ENCODE assay signal across 8 cellular contexts in the genomic region with DNA sequence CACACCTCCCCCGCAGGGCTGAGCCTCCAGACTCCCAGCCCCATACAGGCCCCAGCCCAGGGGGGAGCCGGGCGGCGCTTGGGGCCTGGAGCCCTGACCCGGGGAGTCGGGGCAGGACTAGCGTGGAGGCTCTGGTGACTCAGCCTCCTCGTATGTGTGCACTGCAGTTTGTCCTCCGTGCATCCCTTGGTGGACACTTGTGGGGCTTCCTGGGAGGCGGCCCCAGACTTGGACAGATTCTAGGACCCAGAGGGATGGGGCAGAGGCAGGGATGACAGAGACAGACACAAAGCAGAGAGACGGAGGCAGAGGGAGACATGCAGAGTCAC.
DNase-seq lines count a peak whose midpoint lies in the region; ATAC-seq and TF ChIP-seq lines count a peak whose summit lies in the region.
"Not testable (repeated sequence)": the region's sequence is repeated elsewhere in the genome, so short reads cannot be mapped to it uniquely, and the experiment has no call there.

No MANE protein-coding gene starts in this region.

- not testable (repeated sequence) for TF ChIP-seq POLR2A in sigmoid colon (IDR thresholded peaks at IDR 0.05)

- peaks cover 14% of the 10 kb centered on the region for H3K4me1 ChIP-seq in KMS-11 (ENCODE audit: low read depth, poor library complexity, severe bottlenecking)
- H3K4me1 ChIP-seq in SJCRH30, sigmoid colon: not testable (repeated sequence)

- TF ChIP-seq EP300 in sigmoid colon (IDR thresholded peaks at IDR 0.05), result not testable (repeated sequence)

- peak; percentile 40 for ATAC-seq in GM18498 (IDR thresholded peaks at IDR 0.05; ENCODE audit: unreplicated experiment)
- peak; percentile 28 for ATAC-seq in GM21528 (IDR thresholded peaks at IDR 0.05; ENCODE audit: low FRiP score, unreplicated experiment)
- ATAC-seq in HG02798 (IDR thresholded peaks at IDR 0.05; ENCODE audit: poor library complexity, unreplicated experiment), result peak; percentile 42

- H3K4me2 ChIP-seq in KMS-11, result not testable (repeated sequence)

- intact Hi-C loops in sigmoid colon (cut with DNase I), result loop anchor here (10.0 kb wide), 1 partner anchor 257 kb away; no protein-coding TSS in a partner anchor

- peak; percentile 2 for DNase-seq in ACHN
- peak; percentile 24 to 29 for DNase-seq in SJCRH30
- peak; percentile 0 to 44 for DNase-seq in T47D (ENCODE audit: low read depth in 1 of 2, low spot score in 1 of 2)
- DNase-seq in sigmoid colon, result peak; percentile 28

- 36 to 58% methylated on average over 11 of the region's 11 CpGs for WGBS in sigmoid colon, 2 donors

- peak overlapping the region; percentile 22; the same call in 1 of the 2 replicates for H3K27ac ChIP-seq in KMS-11
- not testable (repeated sequence) for H3K27ac ChIP-seq in SJCRH30, sigmoid colon

- not testable (repeated sequence) for H3K27me3 ChIP-seq in KMS-11 (ENCODE audit: insufficient read depth, low read depth); SJCRH30; sigmoid colon

- H4K20me1 ChIP-seq in KMS-11 (ENCODE audit: insufficient read depth), result not testable (repeated sequence)

- H3K9ac ChIP-seq in KMS-11, result not testable (repeated sequence)

- H3K4me3 ChIP-seq in KMS-11 (IDR thresholded peaks at IDR 0.05; ENCODE audit: insufficient read depth, low read depth, low read length); SJCRH30; sigmoid colon: not testable (repeated sequence)

- in situ Hi-C loops in ACHN (cut with HindIII; ENCODE audit: low pct_ligation_motif_present, low pct_unique_long_range_greater_than_20kb, low sequenced_read_pairs); T47D (cut with HindIII; ENCODE audit: low pct_unique_long_range_greater_than_20kb, low sequenced_read_pairs): not testable (repeated sequence)

- not testable (repeated sequence) for TF ChIP-seq CTCF in KMS-11 (conservative IDR thresholded peaks at IDR 0.05; ENCODE audit: low read depth, low read length); sigmoid colon (IDR thresholded peaks at IDR 0.05)

- H2AFZ ChIP-seq in KMS-11 (ENCODE audit: low read depth), result not testable (repeated sequence)

- not testable (repeated sequence) for H3K36me3 ChIP-seq in KMS-11 (ENCODE audit: insufficient read depth); SJCRH30; sigmoid colon

- H3K79me2 ChIP-seq in KMS-11 (ENCODE audit: insufficient read depth, low read depth), result not testable (repeated sequence)

- H3K9me3 ChIP-seq in SJCRH30 (replicated peaks); sigmoid colon: not testable (repeated sequence)
